23 cellular contexts compared by ENCODE assay signal in genomic region chr7:2168612-2169312, GRCh38.
DNase-seq lines count a peak whose midpoint lies in the region; ATAC-seq and TF ChIP-seq lines count a peak whose summit lies in the region.
"Had no signal": no experiment of that assay in that cellular context is flagged by ENCODE, and none has a peak within 500 bp of the region (broad histone marks: within the 10 kb centered on the region; RNA-seq: fewer than 3 reads in every experiment).

No MANE protein-coding gene starts in this region.

- H3K27me3 Mint-ChIP-seq in endodermal cell (ENCODE audit: insufficient read depth) (no peaks in the 10 kb centered on the region), nephron (ENCODE audit: low read depth) (peaks cover 10% of the 10 kb centered on the region)
- H3K27me3 Mint-ChIP-seq in activated CD4-positive, alpha-beta memory T cell treated with anti-CD3 and anti-CD28 coated beads for 36 hours, result no peaks in the 10 kb centered on the region
- H3K27me3 Mint-ChIP-seq: CD4-positive, alpha-beta memory T cell; effector memory CD8-positive, alpha-beta T cell; naive B cell; T-cell had no signal

- H3K4me1 Mint-ChIP-seq in endodermal cell (peaks cover 6% of the 10 kb centered on the region), nephron (peaks cover 60% of the 10 kb centered on the region)
- H3K4me1 Mint-ChIP-seq in activated CD4-positive, alpha-beta memory T cell treated with anti-CD3 and anti-CD28 coated beads for 36 hours (ENCODE audit: low read depth), result peaks cover 4% of the 10 kb centered on the region

- CTCF ChIA-PET in A673 (lab: Charles Lee), result no interaction called here
- CTCF ChIA-PET in activated CD4-positive, alpha-beta memory T cell treated with anti-CD3 and anti-CD28 coated beads for 36 hours (lab: Charles Lee), result no interaction called here

- no TSS peak for BruUV-seq in A673 (replicated peaks; lab: Mats Ljungman, UMichigan)

- 94 to 96% methylated on average over 24 to 37 of the region's 37 CpGs for WGBS in endodermal cell (ENCODE audit: insufficient coverage in 1 of 2, insufficient read length in 1 of 2), 2 experiments

- no peak for ATAC-seq in HG03460 (IDR thresholded peaks at IDR 0.05; ENCODE audit: unreplicated experiment)
- ATAC-seq: effector memory CD8-positive, alpha-beta T cell; heart right ventricle; T-cell had no signal

- no peak for DNase-seq in A673 (ENCODE audit: low spot score)
- DNase-seq in GM13977 (ENCODE audit: low spot score), result peak; percentile 20
- DNase-seq in endodermal cell, result no peak
- no peak for DNase-seq in coronary artery (ENCODE audit: low spot score)
- no peak for DNase-seq in activated CD4-positive, alpha-beta memory T cell treated with anti-CD3 and anti-CD28 coated beads for 36 hours
- DNase-seq in HAP-1 (ENCODE audit: low spot score in 2 of 2), result no peak
- DNase-seq: activated CD4-positive, alpha-beta T cell treated with anti-CD3 and anti-CD28 coated beads, Interleukin-2, amount 50 U/mL, for 1 hour; activated T-cell treated with anti-CD3 and anti-CD28 coated beads for 4 hours; amygdala; CD4-positive, alpha-beta memory T cell; DND-41; effector memory CD8-positive, alpha-beta T cell; heart right ventricle; naive B cell; NCI-H1105 treated with DMSO at 0.1 percent for 48 hours; NCI-H2081 treated with DMSO at 0.1 percent for 48 hours; NCI-H748 treated with DMSO at 0.1 percent for 48 hours; Right ventricle myocardium superior; stimulated activated CD4-positive, alpha-beta T cell treated with anti-CD3 and anti-CD28 coated beads, Interleukin-4, amount 100 ng/mL, for 1 hour; T-cell had no signal

- H3K27ac ChIP-seq in A673 (ENCODE audit: low read depth, low read length, poor library complexity, severe bottlenecking) (peak overlapping the region; percentile 54), endodermal cell (ENCODE audit: low read depth, low read length) (no peak overlapping the region), coronary artery (no peak overlapping the region)
- H3K27ac ChIP-seq: heart right ventricle, skin epidermis had no signal

- H3K9me3 ChIP-seq in A673 (ENCODE audit: low read depth, low read length, poor library complexity, severe bottlenecking) (no peaks in the 10 kb centered on the region), endodermal cell (ENCODE audit: control insufficient read depth, low read length) (no peaks in the 10 kb centered on the region), HAP-1 (no peaks in the 10 kb centered on the region)
- H3K9me3 ChIP-seq: heart right ventricle had no signal

- peak overlapping the region; percentile 79 for H3K27ac Mint-ChIP-seq in endodermal cell
- H3K27ac Mint-ChIP-seq in nephron, result peak overlapping the region; percentile 80 to 97 (median 89)
- H3K27ac Mint-ChIP-seq in activated CD4-positive, alpha-beta memory T cell treated with anti-CD3 and anti-CD28 coated beads for 36 hours, result no peak overlapping the region
- H3K27ac Mint-ChIP-seq: T-cell had no signal

- H3K36me3 Mint-ChIP-seq in endodermal cell (ENCODE audit: low read depth) (peaks cover 37% of the 10 kb centered on the region), nephron (ENCODE audit: low read depth) (peaks cover 18% of the 10 kb centered on the region)
- H3K36me3 Mint-ChIP-seq in activated CD4-positive, alpha-beta memory T cell treated with anti-CD3 and anti-CD28 coated beads for 36 hours, result peaks cover 5% of the 10 kb centered on the region

- no peaks in the 10 kb centered on the region for H3K9me3 Mint-ChIP-seq in endodermal cell
- no peaks in the 10 kb centered on the region for H3K9me3 Mint-ChIP-seq in nephron
- no peaks in the 10 kb centered on the region for H3K9me3 Mint-ChIP-seq in activated CD4-positive, alpha-beta memory T cell treated with anti-CD3 and anti-CD28 coated beads for 36 hours
- H3K9me3 Mint-ChIP-seq: CD4-positive, alpha-beta memory T cell; effector memory CD8-positive, alpha-beta T cell; naive B cell; T-cell had no signal

- POLR2A ChIA-PET in A673 (lab: Charles Lee; ENCODE audit: low non-redundant PET), result no interaction called here
- POLR2A ChIA-PET in activated CD4-positive, alpha-beta memory T cell treated with anti-CD3 and anti-CD28 coated beads for 36 hours (lab: Charles Lee), result no interaction called here

- no peak overlapping the region for H3K4me3 ChIP-seq in A673 (ENCODE audit: low read depth, low read length, poor library complexity, severe bottlenecking)
- no peak overlapping the region for H3K4me3 ChIP-seq in endodermal cell (ENCODE audit: low read length)
- no peak overlapping the region for H3K4me3 ChIP-seq in coronary artery
- no peak overlapping the region for H3K4me3 ChIP-seq in HAP-1
- H3K4me3 ChIP-seq: heart right ventricle, skin epidermis had no signal

- H3K4me3 Mint-ChIP-seq in endodermal cell, result no peak overlapping the region
- no peak overlapping the region for H3K4me3 Mint-ChIP-seq in nephron
- H3K4me3 Mint-ChIP-seq in activated CD4-positive, alpha-beta memory T cell treated with anti-CD3 and anti-CD28 coated beads for 36 hours, result no peak overlapping the region
- H3K4me3 Mint-ChIP-seq: CD4-positive, alpha-beta memory T cell; effector memory CD8-positive, alpha-beta T cell; T-cell had no signal

- intact Hi-C loops in A673 (cut with micrococcal nuclease; ENCODE audit: unreplicated experiment), result no loop called here
- intact Hi-C loops in activated CD4-positive, alpha-beta memory T cell treated with anti-CD3 and anti-CD28 coated beads for 36 hours (cut with micrococcal nuclease), result no loop called here

- in situ Hi-C loops in GM13977 (cut with MboI; ENCODE audit: low pct_unique_long_range_greater_than_20kb, low sequenced_read_pairs, unreplicated experiment) (no loop called here), HAP-1 (cut with MboI; ENCODE audit: low sequenced_read_pairs) (no loop called here)

- no peak for TF ChIP-seq CTCF in A673 (conservative IDR thresholded peaks at IDR 0.05; ENCODE audit: low read depth, low read length)
- TF ChIP-seq CTCF in GM13977 (IDR thresholded peaks at IDR 0.05; ENCODE audit: extremely low read depth, insufficient read depth, missing control alignments), result no peak
- TF ChIP-seq CTCF in endodermal cell (conservative IDR thresholded peaks at IDR 0.05), result no peak
- no peak for TF ChIP-seq CTCF in nephron (IDR thresholded peaks at IDR 0.05; ENCODE audit: unreplicated experiment in 3 of 3)
- no peak for TF ChIP-seq CTCF in coronary artery (IDR thresholded peaks at IDR 0.05)

- H3K27me3 ChIP-seq in A673 (replicated peaks; ENCODE audit: insufficient read depth, low read depth, low read length, poor library complexity), result no peaks in the 10 kb centered on the region
- H3K27me3 ChIP-seq in endodermal cell (ENCODE audit: control insufficient read depth, insufficient read depth, low read length, poor library complexity, severe bottlenecking), result no peaks in the 10 kb centered on the region
- H3K27me3 ChIP-seq in HAP-1 (ENCODE audit: low read depth), result no peaks in the 10 kb centered on the region
- H3K27me3 ChIP-seq: heart right ventricle had no signal

- peaks cover 16% of the 10 kb centered on the region for H3K4me1 ChIP-seq in A673 (ENCODE audit: insufficient read depth, low read length, poor library complexity, severe bottlenecking)
- peaks cover 2% of the 10 kb centered on the region for H3K4me1 ChIP-seq in endodermal cell (ENCODE audit: control insufficient read depth, insufficient read depth, low read length)
- no peaks in the 10 kb centered on the region for H3K4me1 ChIP-seq in HAP-1

- H3K36me3 ChIP-seq in A673 (ENCODE audit: insufficient read depth, low read length, poor library complexity, severe bottlenecking) (no peaks in the 10 kb centered on the region), endodermal cell (ENCODE audit: control insufficient read depth, insufficient read depth, low read length) (peaks cover 25% of the 10 kb centered on the region), HAP-1 (replicated peaks) (0 out of 2 replicates have a peak, but pooled peaks cover 3% of the 10 kb centered on the region)

- no peak overlapping the region for H3K9ac ChIP-seq in endodermal cell (ENCODE audit: extremely low read depth, low read length, poor library complexity, severe bottlenecking)
